10 cellular contexts compared by ENCODE assay signal in genomic region chr18:44909191-44909719, GRCh38.
DNase-seq lines count a peak whose midpoint lies in the region; ATAC-seq and TF ChIP-seq lines count a peak whose summit lies in the region.
"Had no signal": no experiment of that assay in that cellular context is flagged by ENCODE, and none has a peak within 500 bp of the region (broad histone marks: within the 10 kb centered on the region; RNA-seq: fewer than 3 reads in every experiment).

No MANE protein-coding gene starts in this region.

- no peak overlapping the region for H3K4me3 Mint-ChIP-seq in activated CD8-positive, alpha-beta memory T cell treated with anti-CD3 and anti-CD28 coated beads, Interleukin-2, amount 10 ng/mL, durations not matched to agents 7 days and 5 days
- peak overlapping the region; percentile 3 for H3K4me3 Mint-ChIP-seq in stimulated activated effector memory CD8-positive, alpha-beta T cell treated with anti-CD3 and anti-CD28 coated beads, Interleukin-12 subunit alpha, Interleukin-12 subunit beta, amount 100 ng/mL, for 72 hours
- H3K4me3 Mint-ChIP-seq: central memory CD8-positive, alpha-beta T cell had no signal

- WGBS in upper lobe of left lung, 2 donors = 55 to 67% methylated on average over 5 of the region's 5 CpGs

- no peak for TF ChIP-seq POLR2A in upper lobe of left lung (IDR thresholded peaks at IDR 0.05)

- CTCF ChIA-PET in activated CD8-positive, alpha-beta memory T cell treated with anti-CD3 and anti-CD28 coated beads, Interleukin-2, amount 10 ng/mL, durations not matched to agents 7 days and 5 days (lab: Charles Lee) = no interaction called here

- ATAC-seq in activated CD8-positive, alpha-beta memory T cell treated with anti-CD3 and anti-CD28 coated beads, Interleukin-2, amount 10 ng/mL, durations not matched to agents 7 days and 5 days = peak; percentile 30
- peak; percentile 70 for ATAC-seq in HG02763 (IDR thresholded peaks at IDR 0.05; ENCODE audit: unreplicated experiment)
- peak; percentile 75 for ATAC-seq in stimulated activated effector memory CD8-positive, alpha-beta T cell treated with anti-CD3 and anti-CD28 coated beads, Interleukin-12 subunit alpha, Interleukin-12 subunit beta, amount 100 ng/mL, for 72 hours
- no peak for ATAC-seq in upper lobe of left lung (ENCODE audit: low FRiP score in 2 of 2)

- no peaks in the 10 kb centered on the region for H3K27me3 ChIP-seq in upper lobe of left lung

- H3K4me1 Mint-ChIP-seq in activated CD8-positive, alpha-beta memory T cell treated with anti-CD3 and anti-CD28 coated beads, Interleukin-2, amount 10 ng/mL, durations not matched to agents 7 days and 5 days = peaks cover 50% of the 10 kb centered on the region
- peaks cover 60% of the 10 kb centered on the region for H3K4me1 Mint-ChIP-seq in stimulated activated effector memory CD8-positive, alpha-beta T cell treated with anti-CD3 and anti-CD28 coated beads, Interleukin-12 subunit alpha, Interleukin-12 subunit beta, amount 100 ng/mL, for 72 hours

- no peaks in the 10 kb centered on the region for H3K27me3 Mint-ChIP-seq in activated CD8-positive, alpha-beta memory T cell treated with anti-CD3 and anti-CD28 coated beads, Interleukin-2, amount 10 ng/mL, durations not matched to agents 7 days and 5 days

- no peak overlapping the region for H3K27ac ChIP-seq in upper lobe of left lung
- H3K27ac ChIP-seq: C4-2B had no signal

- H3K27ac Mint-ChIP-seq in activated CD8-positive, alpha-beta memory T cell treated with anti-CD3 and anti-CD28 coated beads, Interleukin-2, amount 10 ng/mL, durations not matched to agents 7 days and 5 days = no peak overlapping the region
- H3K27ac Mint-ChIP-seq in stimulated activated effector memory CD8-positive, alpha-beta T cell treated with anti-CD3 and anti-CD28 coated beads, Interleukin-12 subunit alpha, Interleukin-12 subunit beta, amount 100 ng/mL, for 72 hours = peak overlapping the region; percentile 75

- H3K4me3 ChIP-seq in upper lobe of left lung = no peak overlapping the region

- TF ChIP-seq EP300 in upper lobe of left lung (IDR thresholded peaks at IDR 0.05) = no peak

- no peaks in the 10 kb centered on the region for H3K36me3 ChIP-seq in upper lobe of left lung

- H3K9me3 Mint-ChIP-seq in activated CD8-positive, alpha-beta memory T cell treated with anti-CD3 and anti-CD28 coated beads, Interleukin-2, amount 10 ng/mL, durations not matched to agents 7 days and 5 days (ENCODE audit: low read depth) = no peaks in the 10 kb centered on the region
- no peaks in the 10 kb centered on the region for H3K9me3 Mint-ChIP-seq in stimulated activated effector memory CD8-positive, alpha-beta T cell treated with anti-CD3 and anti-CD28 coated beads, Interleukin-12 subunit alpha, Interleukin-12 subunit beta, amount 100 ng/mL, for 72 hours
- H3K9me3 Mint-ChIP-seq: central memory CD8-positive, alpha-beta T cell had no signal

- TF ChIP-seq CTCF in upper lobe of left lung (IDR thresholded peaks at IDR 0.05) = no peak

- no peak for DNase-seq in activated CD8-positive, alpha-beta memory T cell treated with anti-CD3 and anti-CD28 coated beads, Interleukin-2, amount 10 ng/mL, durations not matched to agents 7 days and 5 days
- no peak for DNase-seq in activated CD8-positive, alpha-beta memory T cell treated with anti-CD3 and anti-CD28 coated beads, Interleukin-2, amount 50 U/mL, for 4 hours
- DNase-seq in M059J (ENCODE audit: low read depth) = peak; percentile 32
- DNase-seq in stimulated activated effector memory CD8-positive, alpha-beta T cell treated with anti-CD3 and anti-CD28 coated beads, Interleukin-12 subunit alpha, Interleukin-12 subunit beta, amount 100 ng/mL, for 72 hours (ENCODE audit: low spot score in 2 of 2) = no peak
- DNase-seq in pons (ENCODE audit: low spot score) = no peak
- no peak for DNase-seq in upper lobe of left lung
- DNase-seq in NCI-H2081 (lab: John Stamatoyannopoulos, UW) = no peak

- peaks cover 9% of the 10 kb centered on the region for H3K36me3 Mint-ChIP-seq in activated CD8-positive, alpha-beta memory T cell treated with anti-CD3 and anti-CD28 coated beads, Interleukin-2, amount 10 ng/mL, durations not matched to agents 7 days and 5 days
- no peaks in the 10 kb centered on the region for H3K36me3 Mint-ChIP-seq in stimulated activated effector memory CD8-positive, alpha-beta T cell treated with anti-CD3 and anti-CD28 coated beads, Interleukin-12 subunit alpha, Interleukin-12 subunit beta, amount 100 ng/mL, for 72 hours

- no peaks in the 10 kb centered on the region for H3K4me1 ChIP-seq in upper lobe of left lung

- no peaks in the 10 kb centered on the region for H3K9me3 ChIP-seq in upper lobe of left lung

Comparison
In these comparisons a context has a peak if more than half of its experiments do, and no peak if none do; other contexts are left out.
1. ATAC-seq: peak in activated CD8-positive, alpha-beta memory T cell treated with anti-CD3 and anti-CD28 coated beads, Interleukin-2, amount 10 ng/mL, durations not matched to agents 7 days and 5 days (single experiment), HG02763 (single experiment) and stimulated activated effector memory CD8-positive, alpha-beta T cell treated with anti-CD3 and anti-CD28 coated beads, Interleukin-12 subunit alpha, Interleukin-12 subunit beta, amount 100 ng/mL, for 72 hours (single experiment); none in upper lobe of left lung (0 of 2).